In genomic region chr2:99489758-99490087, GRCh38 we compare ENCODE assay signal across 9 cellular contexts. TPM values are rescaled to one million over a fixed set of nuclear protein-coding genes. Genes with fewer than 3 reads are reported as not detected.
DNase-seq lines count a peak whose midpoint lies in the region; ATAC-seq, FAIRE-seq and TF ChIP-seq lines count a peak whose summit lies in the region.
"Had no signal": no experiment of that assay in that cellular context is flagged by ENCODE, and none has a peak within 500 bp of the region (broad histone marks: within the 10 kb centered on the region; RNA-seq: fewer than 3 reads in every experiment).

Gene REV1 (minus strand): TSS chr2:99490017. CDS start chr2:99464975, 25,042 bp downstream.

- peak within 1 kb of the TSS; percentile 94 for H3K4me3 Mint-ChIP-seq in T-helper 1 cell treated with Interleukin-12 subunit alpha and Interleukin-12 subunit beta and Interleukin-4 antibody, amounts not matched to agents 30 μg/mL and 1 μg/mL, for 36 hours

- H3K4me1 ChIP-seq in foreskin keratinocyte (peaks cover 20% of the 10 kb centered on the region), pancreas (peaks cover 4 to 7% (median 5%) of the 10 kb centered on the region in 3 donors)

- no peak for TF ChIP-seq CTCF in foreskin keratinocyte (conservative IDR thresholded peaks at IDR 0.05)
- no peak for TF ChIP-seq CTCF in pancreas (IDR thresholded peaks at IDR 0.05)

- H3K36me3 ChIP-seq in pancreas, result no peaks in the 10 kb centered on the region

- peak within 1 kb of the TSS; percentile 98 for H3K27ac Mint-ChIP-seq in T-helper 1 cell treated with Interleukin-12 subunit alpha and Interleukin-12 subunit beta and Interleukin-4 antibody, amounts not matched to agents 30 μg/mL and 1 μg/mL, for 36 hours

- H3K27me3 ChIP-seq in foreskin keratinocyte (no peaks in the 10 kb centered on the region), pancreas (no peaks in the 10 kb centered on the region)

- 1% methylated on average over 23 to 51 of the region's 51 CpGs for WGBS in pancreas, 2 donors

- peak; percentile 57 for TF ChIP-seq POLR2A in GM19193 (IDR thresholded peaks at IDR 0.05; ENCODE audit: extremely low read depth, insufficient read depth, insufficient read length)

- H3K36me3 Mint-ChIP-seq in T-helper 1 cell treated with Interleukin-12 subunit alpha and Interleukin-12 subunit beta and Interleukin-4 antibody, amounts not matched to agents 30 μg/mL and 1 μg/mL, for 36 hours (ENCODE audit: low read depth), result peaks cover 5% of the 10 kb centered on the region

- H3K4me1 Mint-ChIP-seq in T-helper 1 cell treated with Interleukin-12 subunit alpha and Interleukin-12 subunit beta and Interleukin-4 antibody, amounts not matched to agents 30 μg/mL and 1 μg/mL, for 36 hours (ENCODE audit: low read depth), result peaks cover 28% of the 10 kb centered on the region

- no peak for ATAC-seq in foreskin keratinocyte
- no peak for ATAC-seq in pancreas
- no peak for ATAC-seq in GM21381 (IDR thresholded peaks at IDR 0.05; ENCODE audit: unreplicated experiment)

- no peaks in the 10 kb centered on the region for H3K9me3 ChIP-seq in pancreas

- no peaks in the 10 kb centered on the region for H3K9me3 Mint-ChIP-seq in T-helper 1 cell treated with Interleukin-12 subunit alpha and Interleukin-12 subunit beta and Interleukin-4 antibody, amounts not matched to agents 30 μg/mL and 1 μg/mL, for 36 hours

- intact Hi-C loops in pancreas (cut with DNase I), result no loop called here

- peak within 1 kb of the TSS; percentile 72 to 84 (median 77) for H3K4me3 ChIP-seq in pancreas

- H3K27ac ChIP-seq in foreskin keratinocyte (peak within 1 kb of the TSS; percentile 68), pancreas (peak within 1 kb of the TSS; percentile 65 to 94 (median 92))

- H3K27me3 Mint-ChIP-seq in T-helper 1 cell treated with Interleukin-12 subunit alpha and Interleukin-12 subunit beta and Interleukin-4 antibody, amounts not matched to agents 30 μg/mL and 1 μg/mL, for 36 hours (ENCODE audit: low read depth), result peaks cover 4% of the 10 kb centered on the region

- DNase-seq in foreskin keratinocyte (no peak), pancreas (no peak), MV-4-11 (lab: John Stamatoyannopoulos, UW) (no peak), SKM-1 (lab: John Stamatoyannopoulos, UW; ENCODE audit: unreplicated experiment) (no peak), kidney tubule cell (ENCODE audit: low spot score) (no peak)

- no peak for FAIRE-seq in pancreas (lab: Jason Lieb, UNC)
- FAIRE-seq: colon had no signal

RNA-seq across cellular contexts. Expression of gene REV1, which starts in this region (rescaled TPM):
- total RNA-seq in foreskin keratinocyte (30.2 and 31.9 TPM in 2 replicates), pancreas (10 to 100 TPM in 5 of 6 donors, 1 to 10 TPM in 1; 9.3 to 19.6 (median 14.1) TPM)
- polyA plus RNA-seq in foreskin keratinocyte (7.1 and 9.1 TPM in 2 replicates), pancreas (10 to 100 TPM; 10.7 to 22.6 TPM)
